Comparison of ENCODE assay signal across 7 cellular contexts in the genomic region with DNA sequence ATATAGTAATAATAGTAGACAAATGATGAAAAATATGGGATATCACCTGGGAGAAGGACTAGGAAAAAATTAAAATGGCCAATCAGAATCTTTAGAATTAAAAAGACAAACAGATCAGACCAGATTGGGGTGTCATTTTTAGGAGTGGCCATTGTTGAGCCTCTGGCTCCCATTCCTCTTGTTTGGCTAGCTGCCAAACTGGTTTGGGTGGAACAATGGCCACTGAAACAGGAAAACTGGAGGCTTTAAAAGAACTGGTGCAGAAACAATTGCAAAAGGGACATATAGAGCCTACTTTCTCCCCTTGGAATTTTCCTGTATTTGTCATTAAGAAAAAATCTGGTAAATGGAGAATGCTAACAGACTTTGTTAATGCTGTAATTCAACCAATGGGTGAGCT.
"Had no signal": no experiment of that assay in that cellular context is flagged by ENCODE, and none has a peak within 500 bp of the region (broad histone marks: within the 10 kb centered on the region; RNA-seq: fewer than 3 reads in every experiment).

No MANE protein-coding gene starts in this region.

- DNase-seq: GM23248, GOT3, H7, HFFc6, IMR-90, KBM-7 had no signal

- ATAC-seq: HCT116 had no signal
